19 cellular contexts compared by ENCODE assay signal in the genomic region with DNA sequence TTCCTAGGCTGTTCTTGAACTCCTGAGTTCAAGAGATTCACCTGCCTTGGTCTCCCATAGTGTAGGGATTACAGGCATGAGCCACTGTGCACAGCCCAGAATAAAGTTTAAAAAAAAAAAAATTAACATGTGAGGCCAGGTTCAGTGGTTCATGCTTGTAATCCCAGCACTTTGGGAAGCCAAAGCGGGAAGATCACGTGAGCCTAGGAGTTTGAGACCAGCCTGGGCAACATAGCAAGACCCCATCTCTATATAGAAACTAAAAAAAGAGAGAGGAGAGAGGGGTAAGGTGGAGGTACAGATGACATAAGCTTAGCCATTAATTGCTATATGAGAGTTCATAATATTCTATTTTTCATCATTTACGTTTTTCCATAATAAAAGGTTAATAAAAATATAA. TPM values are rescaled to one million over a fixed set of nuclear protein-coding genes. Genes with fewer than 3 reads are reported as not detected.
DNase-seq lines count a peak whose midpoint lies in the region; ATAC-seq and TF ChIP-seq lines count a peak whose summit lies in the region.
"Had no signal": no experiment of that assay in that cellular context is flagged by ENCODE, and none has a peak within 500 bp of the region (broad histone marks: within the 10 kb centered on the region; RNA-seq: fewer than 3 reads in every experiment).

No MANE protein-coding gene starts in this region.

- intact Hi-C loops in posterior vena cava (cut with DNase I), result no loop called here

- H3K9me2 ChIP-seq in DOHH2 (replicated peaks; ENCODE audit: control insufficient read depth, low read length) (no peaks in the 10 kb centered on the region), Karpas-422 (replicated peaks; ENCODE audit: insufficient read depth, low read length) (no peaks in the 10 kb centered on the region)

- H3K27ac ChIP-seq in DOHH2 (ENCODE audit: low read depth, low read length) (peak overlapping the region; percentile 89), Karpas-422 (ENCODE audit: low read length) (peak overlapping the region; percentile 48; the same call in 1 of the 2 replicates), epithelial cell of prostate (peak overlapping the region; percentile 70)

- no peak for TF ChIP-seq CTCF in DOHH2 (IDR thresholded peaks at IDR 0.05; ENCODE audit: low read depth, low read length, poor library complexity, severe bottlenecking)

- H3K9ac ChIP-seq in Karpas-422 (ENCODE audit: low read length), result no peak overlapping the region

- H2AFZ ChIP-seq in Karpas-422 (ENCODE audit: low read length), result no peak overlapping the region
- H2AFZ ChIP-seq: GM23338 had no signal

- peaks cover 40% of the 10 kb centered on the region for H3F3A ChIP-seq in DOHH2 (ENCODE audit: control insufficient read depth, insufficient read depth)

- H3K4me3 Mint-ChIP-seq in T-helper 17 cell, result no peak overlapping the region
- H3K4me3 Mint-ChIP-seq: CD8-positive, alpha-beta T cell; GM23338; H9; HFFc6 had no signal

- peaks cover 4% of the 10 kb centered on the region; the same call in 1 of the 2 replicates for H4K20me1 ChIP-seq in DOHH2 (ENCODE audit: control insufficient read depth, insufficient read depth, low read depth, low read length)
- no peaks in the 10 kb centered on the region for H4K20me1 ChIP-seq in Karpas-422 (ENCODE audit: insufficient read depth, low read depth, low read length)

- DNase-seq in Karpas-422 (no peak), T-helper 17 cell (no peak), epithelial cell of prostate (ENCODE audit: low read depth, low spot score) (no peak), NCI-H2107 treated with DMSO at 0.1 percent for 48 hours (lab: John Stamatoyannopoulos, UW; ENCODE audit: unreplicated experiment) (no peak), posterior vena cava (ENCODE audit: low spot score) (no peak), NCI-H526 treated with DMSO at 0.1 percent for 48 hours (lab: John Stamatoyannopoulos, UW) (no peak)
- DNase-seq: C1 segment of cervical spinal cord; Caco-2; CD8-positive, alpha-beta T cell; DMS153; DND-41; EL; GDM1; H9; HFFc6 had no signal

- H3K36me3 Mint-ChIP-seq in T-helper 17 cell (ENCODE audit: low read depth), result peaks cover 4% of the 10 kb centered on the region

- H3K27me3 Mint-ChIP-seq in T-helper 17 cell, result no peaks in the 10 kb centered on the region

- peak overlapping the region; percentile 69 for H3K4me2 ChIP-seq in DOHH2 (ENCODE audit: low read length)
- H3K4me2 ChIP-seq in Karpas-422 (ENCODE audit: low read depth, low read length, poor library complexity, severe bottlenecking), result no peak overlapping the region
- H3K4me2 ChIP-seq: GM23338 had no signal

- no peaks in the 10 kb centered on the region for H3K27me3 ChIP-seq in DOHH2 (ENCODE audit: control insufficient read depth, low read length)
- H3K27me3 ChIP-seq in Karpas-422 (ENCODE audit: low read length), result no peaks in the 10 kb centered on the region

- H3K9me3 ChIP-seq in DOHH2 (ENCODE audit: control insufficient read depth, insufficient read depth, low read length) (peaks cover under 1% of the 10 kb centered on the region; the same call in 1 of the 2 replicates), Karpas-422 (ENCODE audit: low read length) (no peaks in the 10 kb centered on the region), T-helper 17 cell (ENCODE audit: control insufficient read depth, low read length, poor library complexity, severe bottlenecking) (no peaks in the 10 kb centered on the region)
- H3K9me3 ChIP-seq: Caco-2 had no signal

- peaks cover 98% of the 10 kb centered on the region for H3K79me2 ChIP-seq in DOHH2 (ENCODE audit: control insufficient read depth, low read length)
- peaks cover 100% of the 10 kb centered on the region for H3K79me2 ChIP-seq in Karpas-422 (ENCODE audit: low read length)

- H3K27ac Mint-ChIP-seq in T-helper 17 cell, result peak overlapping the region; percentile 16
- H3K27ac Mint-ChIP-seq: GM23338, H9 had no signal

- peak overlapping the region; percentile 60 for H3K4me3 ChIP-seq in DOHH2 (ENCODE audit: low read length)
- no peak overlapping the region for H3K4me3 ChIP-seq in Karpas-422 (ENCODE audit: low read length)
- H3K4me3 ChIP-seq: GM12878, GM23338 had no signal

- H3K36me3 ChIP-seq in DOHH2 (ENCODE audit: control insufficient read depth, low read length), result peaks cover 17% of the 10 kb centered on the region
- peaks cover 27% of the 10 kb centered on the region for H3K36me3 ChIP-seq in Karpas-422 (ENCODE audit: insufficient read depth, low read length)

- ATAC-seq in T-helper 17 cell, result no peak
- ATAC-seq: CD8-positive, alpha-beta T cell; GM12878; GM23338; HCT116 had no signal

- H3K4me1 Mint-ChIP-seq in T-helper 17 cell, result peaks cover 46% of the 10 kb centered on the region

- H3K4me1 ChIP-seq in DOHH2 (ENCODE audit: control insufficient read depth, low read length) (peaks cover 94% of the 10 kb centered on the region), Karpas-422 (ENCODE audit: low read length) (peaks cover 68% of the 10 kb centered on the region)

RNA-seq across cellular contexts. Expression of a gene that starts 21.5 kb away (rescaled TPM):
- total RNA-seq in Karpas-422 (2014; rRNA removed; shearing (Covaris generic); ENCODE audit: low replicate concordance), result 29.2 and 53.8 TPM in 2 replicates
- 10 to 100 TPM; 40.0 to 40.8 TPM for total RNA-seq in T-helper 17 cell
- total RNA-seq in posterior vena cava, result 10 to 100 TPM; 39.7 to 45.5 TPM
